ENCODE assay signal across 13 cellular contexts in genomic region chr11:2867722-2868548, GRCh38. TPM values are rescaled to one million over a fixed set of nuclear protein-coding genes. Genes with fewer than 3 reads are reported as not detected.
A peak's percentile ranks its signal among the peaks of the same experiment; 100 is the strongest.
DNase-seq lines count a peak whose midpoint lies in the region; ATAC-seq and TF ChIP-seq lines count a peak whose summit lies in the region.
"Had no signal": no experiment of that assay in that cellular context is flagged by ENCODE, and none has a peak within 500 bp of the region (broad histone marks: within the 10 kb centered on the region; RNA-seq: fewer than 3 reads in every experiment).

No MANE protein-coding gene starts in this region.

- ATAC-seq in lower lobe of right lung (no peak), HG03457 (IDR thresholded peaks at IDR 0.05; ENCODE audit: unreplicated experiment) (no peak)
- ATAC-seq: activated CD8-positive, alpha-beta T cell treated with anti-CD3 and anti-CD28 coated beads for 36 hours had no signal

- H3K4me1 ChIP-seq in lower lobe of right lung (peaks cover 19% of the 10 kb centered on the region), subcutaneous abdominal adipose tissue (ENCODE audit: control insufficient read depth in 5 of 5, insufficient read depth in 5 of 5, low read length in 5 of 5) (peaks cover 0 to 37% (median 34%) of the 10 kb centered on the region in 5 donors)

- H3K4me3 Mint-ChIP-seq in T-helper 1 cell treated with Interleukin-12 subunit alpha and Interleukin-12 subunit beta and Interleukin-4 antibody, amounts not matched to agents 30 μg/mL and 1 μg/mL, for 36 hours = peak overlapping the region; percentile 14
- H3K4me3 Mint-ChIP-seq: activated CD8-positive, alpha-beta T cell treated with anti-CD3 and anti-CD28 coated beads for 36 hours had no signal

- H3K9me3 Mint-ChIP-seq in T-helper 1 cell treated with Interleukin-12 subunit alpha and Interleukin-12 subunit beta and Interleukin-4 antibody, amounts not matched to agents 30 μg/mL and 1 μg/mL, for 36 hours = no peaks in the 10 kb centered on the region
- H3K9me3 Mint-ChIP-seq: activated CD8-positive, alpha-beta T cell treated with anti-CD3 and anti-CD28 coated beads for 36 hours had no signal

- H3K9me3 ChIP-seq in lower lobe of right lung = no peaks in the 10 kb centered on the region
- no peaks in the 10 kb centered on the region for H3K9me3 ChIP-seq in subcutaneous abdominal adipose tissue (ENCODE audit: control insufficient read depth in 5 of 5, low read length in 5 of 5)
- H3K9me3 ChIP-seq: tibial nerve had no signal

- intact Hi-C loops in lower lobe of right lung (cut with DNase I) = no loop called here

- H3K36me3 ChIP-seq in brain microvascular endothelial cell (replicated peaks) (no peaks in the 10 kb centered on the region), lower lobe of right lung (no peaks in the 10 kb centered on the region), subcutaneous abdominal adipose tissue (ENCODE audit: control insufficient read depth in 5 of 5, insufficient read depth in 5 of 5, low read length in 5 of 5) (no peaks in the 10 kb centered on the region)
- H3K36me3 ChIP-seq: tibial nerve had no signal

- H3K27ac Mint-ChIP-seq in T-helper 1 cell treated with Interleukin-12 subunit alpha and Interleukin-12 subunit beta and Interleukin-4 antibody, amounts not matched to agents 30 μg/mL and 1 μg/mL, for 36 hours = no peak overlapping the region
- H3K27ac Mint-ChIP-seq: activated CD8-positive, alpha-beta T cell treated with anti-CD3 and anti-CD28 coated beads for 36 hours had no signal

- peaks cover 64% of the 10 kb centered on the region for H3K27me3 Mint-ChIP-seq in T-helper 1 cell treated with Interleukin-12 subunit alpha and Interleukin-12 subunit beta and Interleukin-4 antibody, amounts not matched to agents 30 μg/mL and 1 μg/mL, for 36 hours (ENCODE audit: low read depth)

- H3K4me1 Mint-ChIP-seq in T-helper 1 cell treated with Interleukin-12 subunit alpha and Interleukin-12 subunit beta and Interleukin-4 antibody, amounts not matched to agents 30 μg/mL and 1 μg/mL, for 36 hours (ENCODE audit: low read depth) = peaks cover 2% of the 10 kb centered on the region

- DNase-seq in T-helper 1 cell = no peak
- DNase-seq in brain microvascular endothelial cell = no peak
- no peak for DNase-seq in lower lobe of right lung
- no peak for DNase-seq in germinal center (ENCODE audit: low spot score)
- DNase-seq in iPS-NIHi11 (ENCODE audit: low spot score) = no peak
- DNase-seq: activated CD8-positive, alpha-beta T cell treated with anti-CD3 and anti-CD28 coated beads for 36 hours; activated effector memory CD4-positive, alpha-beta T cell treated with Interleukin-2 at 50 U/mL for 16 hours; MV-4-11; T-helper 2 cell had no signal

- H3K27ac ChIP-seq in brain microvascular endothelial cell (no peak overlapping the region), lower lobe of right lung (no peak overlapping the region), subcutaneous abdominal adipose tissue (ENCODE audit: low read depth, low read length) (no peak overlapping the region)

- in situ Hi-C loops in brain microvascular endothelial cell (cut with HindIII; ENCODE audit: low pct_ligation_motif_present, low sequenced_read_pairs) = no loop called here

- no peak overlapping the region for H3K9ac ChIP-seq in subcutaneous abdominal adipose tissue (ENCODE audit: low read length in 5 of 5)

- H3K27me3 ChIP-seq in brain microvascular endothelial cell (replicated peaks) (peaks cover 46% of the 10 kb centered on the region), lower lobe of right lung (ENCODE audit: low read depth) (peaks cover 40% of the 10 kb centered on the region), subcutaneous abdominal adipose tissue (ENCODE audit: control insufficient read depth in 5 of 5, insufficient read depth in 4 of 5, low read length in 5 of 5) (peaks cover 10 to 28% (median 24%) of the 10 kb centered on the region in 5 donors)

- H3K4me3 ChIP-seq in brain microvascular endothelial cell (ENCODE audit: low read depth, low read length) = no peak overlapping the region
- peak overlapping the region; percentile 36 for H3K4me3 ChIP-seq in lower lobe of right lung
- peak overlapping the region in 3 of 5 donors; percentile 45 to 51 (median 49) for H3K4me3 ChIP-seq in subcutaneous abdominal adipose tissue (ENCODE audit: low read depth in 1 of 5, low read length in 5 of 5)

- no peaks in the 10 kb centered on the region for H3K36me3 Mint-ChIP-seq in T-helper 1 cell treated with Interleukin-12 subunit alpha and Interleukin-12 subunit beta and Interleukin-4 antibody, amounts not matched to agents 30 μg/mL and 1 μg/mL, for 36 hours (ENCODE audit: low read depth)

- TF ChIP-seq CTCF in brain microvascular endothelial cell (IDR thresholded peaks at IDR 0.05; ENCODE audit: low read depth, low read length, missing control alignments) = peak; percentile 22
- TF ChIP-seq CTCF in lower lobe of right lung (IDR thresholded peaks at IDR 0.05) = no peak

RNA-seq across cellular contexts. Expression of gene CDKN1C, which starts 17.6 kb away (rescaled TPM):
- 39.5 TPM for total RNA-seq in lower lobe of right lung
